Comparison of ENCODE assay signal across 12 cellular contexts in the genomic region with DNA sequence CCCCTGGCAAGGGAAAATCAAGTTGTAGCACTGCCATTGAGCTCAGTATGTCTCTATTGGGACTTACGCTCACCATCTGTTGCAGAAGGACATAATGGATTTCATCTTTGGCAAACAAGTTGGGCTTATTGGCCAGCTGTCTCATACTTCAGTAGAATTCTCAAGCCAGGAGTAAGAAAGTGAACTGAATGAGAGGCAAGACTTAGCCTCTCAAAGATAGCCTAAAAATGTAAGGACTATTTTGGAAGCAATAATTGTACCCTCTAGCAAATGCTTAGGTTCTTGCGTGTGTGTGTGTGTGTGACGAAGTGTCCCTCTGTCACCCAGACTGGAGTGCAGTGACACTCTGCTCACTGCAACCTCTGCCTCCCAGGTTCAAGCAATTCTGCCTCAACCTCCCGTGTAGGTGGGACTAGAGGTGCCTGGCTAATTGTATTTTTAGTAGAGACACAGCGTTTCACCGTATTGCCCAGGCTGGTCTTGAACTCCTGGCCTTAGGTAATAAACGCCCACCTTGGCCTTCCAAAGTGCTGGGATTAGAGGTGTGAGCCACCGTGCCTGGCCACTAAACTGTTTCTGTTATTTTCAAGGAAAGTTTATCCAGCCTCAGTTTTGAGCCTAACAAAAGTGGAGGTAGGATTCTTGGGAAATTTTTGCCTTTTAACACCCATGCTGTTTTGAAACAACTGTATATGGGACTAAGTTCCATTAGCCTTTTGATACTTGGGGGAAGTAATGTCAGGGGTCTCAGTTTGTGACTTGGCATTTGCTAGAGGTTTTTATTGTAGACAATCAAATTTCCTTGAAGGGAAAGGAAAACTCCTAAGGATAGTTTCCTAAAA. TPM values are rescaled to one million over a fixed set of nuclear protein-coding genes. Genes with fewer than 3 reads are reported as not detected.
DNase-seq lines count a peak whose midpoint lies in the region; ATAC-seq, FAIRE-seq and TF ChIP-seq lines count a peak whose summit lies in the region.
"Had no signal": no experiment of that assay in that cellular context is flagged by ENCODE, and none has a peak within 500 bp of the region (broad histone marks: within the 10 kb centered on the region; RNA-seq: fewer than 3 reads in every experiment).

No MANE protein-coding gene starts in this region.

- H3K4me3 ChIP-seq in kidney (ENCODE audit: low read length in 2 of 2) = no peak overlapping the region
- H3K4me3 ChIP-seq in esophagus muscularis mucosa = no peak overlapping the region
- H3K4me3 ChIP-seq: lung had no signal

- no peak overlapping the region for H3K9ac ChIP-seq in kidney (ENCODE audit: low read length in 2 of 2)

- TF ChIP-seq POLR2A in GM19193 (IDR thresholded peaks at IDR 0.05; ENCODE audit: extremely low read depth, insufficient read depth, insufficient read length) = peak; percentile 74
- TF ChIP-seq POLR2A in esophagus muscularis mucosa (IDR thresholded peaks at IDR 0.05; ENCODE audit: low read depth) = no peak

- H3K9me3 Mint-ChIP-seq in CD4-positive, alpha-beta T cell = no peaks in the 10 kb centered on the region
- H3K9me3 Mint-ChIP-seq: IgD-negative memory B cell had no signal

- POLR2A ChIA-PET in CD4-positive, alpha-beta T cell (lab: Charles Lee) = interaction anchor here (1.1 to 2.6 kb wide), 3 partner anchors 11 to 72 kb away, joined by 4 to 19 read pairs (median 8); a partner anchor contains a TSS

- peaks cover 8 to 15% of the 10 kb centered on the region in 2 donors for H3K4me1 ChIP-seq in kidney (ENCODE audit: control insufficient read depth in 1 of 2, insufficient read depth in 1 of 2, low read depth in 1 of 2, low read length in 2 of 2)
- peaks cover 38 to 45% (median 43%) of the 10 kb centered on the region in 4 donors for H3K4me1 ChIP-seq in esophagus muscularis mucosa

- DNase-seq in CD4-positive, alpha-beta T cell = no peak
- DNase-seq in kidney = peak; percentile 12
- no peak for DNase-seq in esophagus muscularis mucosa (ENCODE audit: extremely low spot score)
- no peak for DNase-seq in T-helper 1 cell
- no peak for DNase-seq in GM19239 (ENCODE audit: insufficient read length, low spot score)
- DNase-seq: DMS79, foreskin melanocyte had no signal

- peaks cover 36 to 48% of the 10 kb centered on the region in 2 donors for H3K36me3 ChIP-seq in kidney (ENCODE audit: control insufficient read depth in 1 of 2, insufficient read depth in 2 of 2, low read length in 2 of 2)
- peaks cover 42 to 68% (median 64%) of the 10 kb centered on the region in 4 donors for H3K36me3 ChIP-seq in esophagus muscularis mucosa

- no peak for TF ChIP-seq CTCF in CD4-positive, alpha-beta T cell (IDR thresholded peaks at IDR 0.05)
- TF ChIP-seq CTCF in kidney (IDR thresholded peaks at IDR 0.05; ENCODE audit: borderline replicate concordance, extremely low read depth, insufficient read depth) = no peak
- TF ChIP-seq CTCF in esophagus muscularis mucosa (IDR thresholded peaks at IDR 0.05) = no peak

- H3K27ac ChIP-seq in CD4-positive, alpha-beta T cell (ENCODE audit: low read depth, low read length) = no peak overlapping the region
- H3K27ac ChIP-seq in kidney (ENCODE audit: low read depth in 2 of 2, low read length in 2 of 2) (no peak overlapping the region), esophagus muscularis mucosa (replicated peaks in 1 of 4) (peak overlapping the region in 1 of 4 donors; percentile 23)

- no peaks in the 10 kb centered on the region for H3K27me3 ChIP-seq in CD4-positive, alpha-beta T cell (ENCODE audit: control insufficient read depth, insufficient read depth, low read length)
- no peaks in the 10 kb centered on the region for H3K27me3 ChIP-seq in esophagus muscularis mucosa

- H3K27me3 Mint-ChIP-seq in CD4-positive, alpha-beta T cell = no peaks in the 10 kb centered on the region
- H3K27me3 Mint-ChIP-seq: IgD-negative memory B cell had no signal

- H3K4me1 Mint-ChIP-seq in CD4-positive, alpha-beta T cell (ENCODE audit: low read depth) = no peaks in the 10 kb centered on the region

- no peak for ATAC-seq in CD4-positive, alpha-beta T cell (ENCODE audit: poor library complexity)
- ATAC-seq in SK-N-SH treated with all-trans-retinoic acid at 6 μM for 48 hours (peak; percentile 2; the same call in 2 of the 3 replicates), HG03025 (IDR thresholded peaks at IDR 0.05; ENCODE audit: low FRiP score, unreplicated experiment) (no peak)

- intact Hi-C loops in CD4-positive, alpha-beta T cell (cut with DNase I, micrococcal nuclease) = loop anchor here in 1 of 2 experiments (5.0 kb wide), 1 partner anchor 155 kb away; no protein-coding TSS in a partner anchor
- intact Hi-C loops in kidney (cut with DNase I) (no loop called here), esophagus muscularis mucosa (cut with DNase I) (loop anchor here (5.0 kb wide), 1 partner anchor 35 kb away; no protein-coding TSS in a partner anchor)

- peaks cover 4% of the 10 kb centered on the region for H3K36me3 Mint-ChIP-seq in CD4-positive, alpha-beta T cell (ENCODE audit: low read depth)

- FAIRE-seq in kidney (lab: Jason Lieb, UNC) (no peak), GM19239 (lab: Jason Lieb, UNC) (no peak)

- H3K4me3 Mint-ChIP-seq in CD4-positive, alpha-beta T cell = no peak overlapping the region
- H3K4me3 Mint-ChIP-seq: IgD-negative memory B cell had no signal

- H3K27ac Mint-ChIP-seq in CD4-positive, alpha-beta T cell = peak overlapping the region; percentile 40

- CTCF ChIA-PET in CD4-positive, alpha-beta T cell (lab: Charles Lee) = interaction anchor here (1.0 to 1.4 kb wide), 3 partner anchors 7 to 81 kb away, joined by 3 to 5 read pairs (median 5); a partner anchor contains a TSS

- TF ChIP-seq EP300 in esophagus muscularis mucosa (IDR thresholded peaks at IDR 0.05) = no peak

- H3K9me3 ChIP-seq in CD4-positive, alpha-beta T cell (ENCODE audit: control insufficient read depth, low read length) = no peaks in the 10 kb centered on the region
- no peaks in the 10 kb centered on the region for H3K9me3 ChIP-seq in kidney (ENCODE audit: control insufficient read depth in 1 of 2, low read length in 2 of 2)
- no peaks in the 10 kb centered on the region for H3K9me3 ChIP-seq in esophagus muscularis mucosa

- WGBS in esophagus muscularis mucosa = 50% methylated on average over 8 of the region's 8 CpGs

TF ChIP-seq in SK-N-SH treated with all-trans-retinoic acid at 6 μM for 48 hours, 23 proteins besides CTCF, POLR2A, EP300 and RAD21 (continues in another document):
- TF ChIP-seq OSR1 (CRISPR knock-in tag; IDR thresholded peaks at IDR 0.05) (no peak), ZFP30 (CRISPR knock-in tag; IDR thresholded peaks at IDR 0.05) (no peak; the same call in 1 of the 2 replicates), ZFP3 (CRISPR knock-in tag; IDR thresholded peaks at IDR 0.05) (no peak), TOX (CRISPR knock-in tag; IDR thresholded peaks at IDR 0.05; ENCODE audit: borderline replicate concordance) (0 out of 2 replicates have a peak, but pooled peaks have one; percentile 26)
- TF ChIP-seq, protein P1, sequence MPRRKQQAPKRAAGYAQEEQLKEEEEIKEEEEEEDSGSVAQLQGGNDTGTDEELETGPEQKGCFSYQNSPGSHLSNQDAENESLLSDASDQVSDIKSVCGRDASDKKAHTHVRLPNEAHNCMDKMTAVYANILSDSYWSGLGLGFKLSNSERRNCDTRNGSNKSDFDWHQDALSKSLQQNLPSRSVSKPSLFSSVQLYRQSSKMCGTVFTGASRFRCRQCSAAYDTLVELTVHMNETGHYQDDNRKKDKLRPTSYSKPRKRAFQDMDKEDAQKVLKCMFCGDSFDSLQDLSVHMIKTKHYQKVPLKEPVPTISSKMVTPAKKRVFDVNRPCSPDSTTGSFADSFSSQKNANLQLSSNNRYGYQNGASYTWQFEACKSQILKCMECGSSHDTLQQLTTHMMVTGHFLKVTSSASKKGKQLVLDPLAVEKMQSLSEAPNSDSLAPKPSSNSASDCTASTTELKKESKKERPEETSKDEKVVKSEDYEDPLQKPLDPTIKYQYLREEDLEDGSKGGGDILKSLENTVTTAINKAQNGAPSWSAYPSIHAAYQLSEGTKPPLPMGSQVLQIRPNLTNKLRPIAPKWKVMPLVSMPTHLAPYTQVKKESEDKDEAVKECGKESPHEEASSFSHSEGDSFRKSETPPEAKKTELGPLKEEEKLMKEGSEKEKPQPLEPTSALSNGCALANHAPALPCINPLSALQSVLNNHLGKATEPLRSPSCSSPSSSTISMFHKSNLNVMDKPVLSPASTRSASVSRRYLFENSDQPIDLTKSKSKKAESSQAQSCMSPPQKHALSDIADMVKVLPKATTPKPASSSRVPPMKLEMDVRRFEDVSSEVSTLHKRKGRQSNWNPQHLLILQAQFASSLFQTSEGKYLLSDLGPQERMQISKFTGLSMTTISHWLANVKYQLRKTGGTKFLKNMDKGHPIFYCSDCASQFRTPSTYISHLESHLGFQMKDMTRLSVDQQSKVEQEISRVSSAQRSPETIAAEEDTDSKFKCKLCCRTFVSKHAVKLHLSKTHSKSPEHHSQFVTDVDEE (CRISPR knock-in tag; IDR thresholded peaks at IDR 0.05) = no peak
- TF ChIP-seq, protein P2, sequence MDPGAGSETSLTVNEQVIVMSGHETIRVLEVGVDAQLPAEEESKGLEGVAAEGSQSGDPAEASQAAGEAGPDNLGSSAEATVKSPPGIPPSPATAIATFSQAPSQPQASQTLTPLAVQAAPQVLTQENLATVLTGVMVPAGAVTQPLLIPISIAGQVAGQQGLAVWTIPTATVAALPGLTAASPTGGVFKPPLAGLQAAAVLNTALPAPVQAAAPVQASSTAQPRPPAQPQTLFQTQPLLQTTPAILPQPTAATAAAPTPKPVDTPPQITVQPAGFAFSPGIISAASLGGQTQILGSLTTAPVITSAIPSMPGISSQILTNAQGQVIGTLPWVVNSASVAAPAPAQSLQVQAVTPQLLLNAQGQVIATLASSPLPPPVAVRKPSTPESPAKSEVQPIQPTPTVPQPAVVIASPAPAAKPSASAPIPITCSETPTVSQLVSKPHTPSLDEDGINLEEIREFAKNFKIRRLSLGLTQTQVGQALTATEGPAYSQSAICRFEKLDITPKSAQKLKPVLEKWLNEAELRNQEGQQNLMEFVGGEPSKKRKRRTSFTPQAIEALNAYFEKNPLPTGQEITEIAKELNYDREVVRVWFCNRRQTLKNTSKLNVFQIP (CRISPR knock-in tag; IDR thresholded peaks at IDR 0.05; ENCODE audit: borderline replicate concordance, low read depth) = no peak

RNA-seq across cellular contexts. Expression of a gene that starts 7.0 kb away (rescaled TPM):
- 1,000 to 10,000 TPM; 1,969 to 1,994 TPM for total RNA-seq in CD4-positive, alpha-beta T cell
- total RNA-seq in kidney (964 TPM), esophagus muscularis mucosa (100 to 1,000 TPM; 216 to 368 (median 270) TPM)
- 648 TPM for polyA plus RNA-seq in kidney (ENCODE audit: insufficient read depth, low read depth, low replicate concordance)

RNA-seq across cellular contexts. Expression of a gene that starts 7.6 kb away (rescaled TPM):
- 10 to 100 TPM; 38.8 to 38.9 TPM for total RNA-seq in CD4-positive, alpha-beta T cell
- total RNA-seq in kidney (112 TPM), esophagus muscularis mucosa (10 to 100 TPM; 29.0 to 45.3 (median 37.3) TPM)
- polyA plus RNA-seq in kidney (ENCODE audit: insufficient read depth, low read depth, low replicate concordance) = 15.0 TPM

RNA-seq across cellular contexts. Expression of a gene that starts 13.3 kb away (rescaled TPM):
- total RNA-seq in CD4-positive, alpha-beta T cell = under 1 TPM in 1 of 2 experiments, not detected in 1; 0.20 TPM
- total RNA-seq in kidney (1.6 TPM), esophagus muscularis mucosa (1 to 10 TPM in 1 of 4 donors, under 1 TPM in 2, not detected in 1; 0.32 to 3.8 (median 0.42) TPM)
- not detected for polyA plus RNA-seq in kidney (ENCODE audit: insufficient read depth, low read depth, low replicate concordance)

RNA-seq across cellular contexts. Expression of a gene that starts 37.4 kb away (rescaled TPM):
- total RNA-seq in CD4-positive, alpha-beta T cell = 10 to 100 TPM; 31.2 to 33.9 TPM
- total RNA-seq in kidney = 141 TPM
- 181 TPM for polyA plus RNA-seq in kidney (ENCODE audit: insufficient read depth, low read depth, low replicate concordance)
- 10 to 100 TPM; 41.1 to 61.9 (median 48.5) TPM for total RNA-seq in esophagus muscularis mucosa
